ENCODE assay signal across 17 cellular contexts in the genomic region with DNA sequence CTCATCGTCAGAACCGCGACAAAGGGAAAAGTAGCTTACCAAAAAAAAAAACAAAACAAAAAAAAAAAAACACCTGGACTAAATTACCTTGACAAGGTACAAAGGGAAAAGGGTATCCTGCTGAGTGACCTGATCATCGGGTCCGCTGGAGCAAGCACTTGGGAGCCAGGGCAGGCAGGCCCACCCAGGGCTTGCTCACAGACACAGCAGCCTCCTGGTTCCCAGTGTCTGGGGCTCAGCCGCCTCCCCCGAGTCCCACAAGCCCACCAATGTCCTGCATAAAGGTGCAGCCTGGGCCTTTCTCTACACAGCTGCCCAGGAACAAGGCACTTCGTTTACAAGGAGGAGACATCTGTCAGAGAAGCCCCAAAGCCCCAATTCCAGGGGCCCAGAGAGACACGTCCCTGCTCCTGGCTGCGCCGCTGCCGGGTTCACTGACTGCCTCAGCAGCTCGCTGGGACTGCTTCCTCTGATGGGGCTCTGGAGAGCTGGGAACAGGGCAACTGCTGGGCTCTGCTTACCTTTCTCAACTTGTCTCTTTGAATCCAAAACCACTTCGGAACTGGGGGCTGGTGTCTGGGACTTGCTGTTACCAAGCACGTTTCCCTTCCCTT.
"Had no signal": no experiment of that assay in that cellular context is flagged by ENCODE, and none has a peak within 500 bp of the region (broad histone marks: within the 10 kb centered on the region; RNA-seq: fewer than 3 reads in every experiment).

No MANE protein-coding gene starts in this region.

- H3K9me3 ChIP-seq: ascending aorta, left lung, suprapubic skin, upper lobe of right lung had no signal

- H3K36me3 ChIP-seq: ascending aorta, left lung had no signal

- H3K27me3 ChIP-seq: ascending aorta, cardiac muscle cell, left lung, suprapubic skin, upper lobe of right lung had no signal

- H3K4me1 Mint-ChIP-seq: activated CD4-positive, alpha-beta T cell treated with anti-CD3 and anti-CD28 coated beads, Interleukin-2, amount 10 ng/mL, durations not matched to agents 24 days and 14 days; memory B cell had no signal

- H3K27ac Mint-ChIP-seq: activated CD4-positive, alpha-beta T cell treated with anti-CD3 and anti-CD28 coated beads, Interleukin-2, amount 10 ng/mL, durations not matched to agents 24 days and 14 days; activated T-helper 1 cell treated with anti-CD3 and anti-CD28 coated beads, Interleukin-12 subunit alpha, Interleukin-12 subunit beta, Interleukin-2, Interleukin-4 antibody, amounts not matched to agents 30 ng/mL and 10 ng/mL and 1 ng/mL, durations not matched to agents 14 hours and 24 hours and 36 hours; memory B cell had no signal

- FAIRE-seq: colon, frontal cortex had no signal

- H3K4me3 Mint-ChIP-seq: activated CD4-positive, alpha-beta T cell treated with anti-CD3 and anti-CD28 coated beads, Interleukin-2, amount 10 ng/mL, durations not matched to agents 24 days and 14 days; activated T-helper 1 cell treated with anti-CD3 and anti-CD28 coated beads, Interleukin-12 subunit alpha, Interleukin-12 subunit beta, Interleukin-2, Interleukin-4 antibody, amounts not matched to agents 30 ng/mL and 10 ng/mL and 1 ng/mL, durations not matched to agents 14 hours and 24 hours and 36 hours; memory B cell; nephron had no signal

- H3K27me3 Mint-ChIP-seq: activated CD4-positive, alpha-beta T cell treated with anti-CD3 and anti-CD28 coated beads, Interleukin-2, amount 10 ng/mL, durations not matched to agents 24 days and 14 days; memory B cell had no signal

- H3K27ac ChIP-seq: ascending aorta, cardiac muscle cell, left lung, suprapubic skin, upper lobe of right lung, WERI-Rb-1 had no signal

- H3K4me3 ChIP-seq: ascending aorta, cardiac muscle cell, left lung, suprapubic skin, upper lobe of right lung had no signal

- H3K4me1 ChIP-seq: ascending aorta, left lung, suprapubic skin, upper lobe of right lung had no signal

- ATAC-seq: left lung; stimulated activated naive CD8-positive, alpha-beta T cell treated with anti-CD3 and anti-CD28 coated beads, Interleukin-15, Interleukin-2, amounts not matched to agents 100 U/mL and 50 U/mL, for 24 hours; upper lobe of right lung had no signal

- H3K9me3 Mint-ChIP-seq: activated CD4-positive, alpha-beta T cell treated with anti-CD3 and anti-CD28 coated beads, Interleukin-2, amount 10 ng/mL, durations not matched to agents 24 days and 14 days; activated T-helper 1 cell treated with anti-CD3 and anti-CD28 coated beads, Interleukin-12 subunit alpha, Interleukin-12 subunit beta, Interleukin-2, Interleukin-4 antibody, amounts not matched to agents 30 ng/mL and 10 ng/mL and 1 ng/mL, durations not matched to agents 14 hours and 24 hours and 36 hours; memory B cell; nephron had no signal

- DNase-seq: activated CD4-positive, alpha-beta T cell treated with anti-CD3 and anti-CD28 coated beads, Interleukin-2, amount 10 ng/mL, durations not matched to agents 24 days and 14 days; activated naive CD4-positive, alpha-beta T cell; islet precursor cell; left lung; stimulated activated CD4-positive, alpha-beta T cell treated with anti-CD3 and anti-CD28 coated beads, Interleukin-2, amount 100 ng/mL, for 48 hours; stimulated activated naive CD8-positive, alpha-beta T cell treated with anti-CD3 and anti-CD28 coated beads, Interleukin-15, Interleukin-2, amounts not matched to agents 100 U/mL and 50 U/mL, for 24 hours; T1000; upper lobe of right lung; WERI-Rb-1 had no signal
